32 cellular contexts compared by ENCODE assay signal in genomic region chr2:31141513-31141912, GRCh38. TPM values are rescaled to one million over a fixed set of nuclear protein-coding genes. Genes with fewer than 3 reads are reported as not detected.
"Had no signal": no experiment of that assay in that cellular context is flagged by ENCODE, and none has a peak within 500 bp of the region (broad histone marks: within the 10 kb centered on the region; RNA-seq: fewer than 3 reads in every experiment).

No MANE protein-coding gene starts in this region.

- DNase-seq: activated CD4-positive, alpha-beta T cell treated with anti-CD3 and anti-CD28 coated beads, Interleukin-2, amount 10 ng/mL, durations not matched to agents 24 days and 14 days; activated CD4-positive, alpha-beta T cell treated with anti-CD3 and anti-CD28 coated beads, Interleukin-2, amount 50 U/mL, for 4 hours; activated CD8-positive, alpha-beta T cell treated with anti-CD3 and anti-CD28 coated beads for 36 hours; activated gamma-delta T cell; activated naive CD4-positive, alpha-beta T cell treated with Interleukin-2 at 50 U/mL for 16 hours; activated naive CD8-positive, alpha-beta T cell treated with anti-CD3 and anti-CD28 coated beads, Interleukin-2, amount 10 ng/mL, durations not matched to agents 7 days and 5 days; activated T-cell treated with anti-CD3 and anti-CD28 coated beads, Interleukin-2, amount 50 U/mL, for 1 hour; brain microvascular endothelial cell; MM.1S; MV-4-11; NCI-H1092; NCI-H1417; NCI-H146; NCI-H2029; NCI-H2171; NCI-H510A; NCI-H526; NCI-H748 treated with DMSO at 0.1 percent for 48 hours; NK-92 treated with Interleukin-12 subunit alpha and Interleukin-12 subunit beta, amount 100 ng/mL, for 24 hours; PC-3; Peyer's patch; RPMI8226; SHP77 treated with DMSO at 0.1 percent for 48 hours; SK-N-SH had no signal

- H3K4me3 Mint-ChIP-seq: activated CD4-positive, alpha-beta T cell treated with anti-CD3 and anti-CD28 coated beads, Interleukin-2, amount 10 ng/mL, durations not matched to agents 24 days and 14 days; activated CD8-positive, alpha-beta T cell treated with anti-CD3 and anti-CD28 coated beads for 36 hours; activated naive CD4-positive, alpha-beta T cell treated with anti-CD3 and anti-CD28 coated beads, Interleukin-2, amount 50 U/mL, for 24 hours; activated naive CD8-positive, alpha-beta T cell treated with anti-CD3 and anti-CD28 coated beads, Interleukin-2, amount 10 ng/mL, durations not matched to agents 7 days and 5 days; central memory CD8-positive, alpha-beta T cell; T-helper 1 cell treated with Interleukin-12 subunit alpha and Interleukin-12 subunit beta and Interleukin-4 antibody, amounts not matched to agents 30 μg/mL and 1 μg/mL, for 36 hours; T-helper 2 cell treated with Interferon-gamma antibody and Interleukin-4, amounts not matched to agents 5 μg/mL and 100 μg/mL, for 36 hours had no signal

- H3K27me3 ChIP-seq: Peyer's patch had no signal

- H3K9me3 ChIP-seq: Peyer's patch, SK-N-SH had no signal

- H3K36me3 ChIP-seq: brain microvascular endothelial cell, Peyer's patch, SJSA1 had no signal

- H3K27ac Mint-ChIP-seq: activated CD4-positive, alpha-beta T cell treated with anti-CD3 and anti-CD28 coated beads, Interleukin-2, amount 10 ng/mL, durations not matched to agents 24 days and 14 days; activated CD8-positive, alpha-beta T cell treated with anti-CD3 and anti-CD28 coated beads for 36 hours; activated naive CD4-positive, alpha-beta T cell treated with anti-CD3 and anti-CD28 coated beads, Interleukin-2, amount 50 U/mL, for 24 hours; activated naive CD8-positive, alpha-beta T cell treated with anti-CD3 and anti-CD28 coated beads, Interleukin-2, amount 10 ng/mL, durations not matched to agents 7 days and 5 days; activated T-helper 2 cell treated with anti-CD3 and anti-CD28 coated beads, Interferon-gamma antibody, Interleukin-2, Interleukin-4, amounts not matched to agents 10 μg/mL and 5 μg/mL and 100 μg/mL, durations not matched to agents 14 hours and 24 hours and 36 hours; T-helper 1 cell treated with Interleukin-12 subunit alpha and Interleukin-12 subunit beta and Interleukin-4 antibody, amounts not matched to agents 30 μg/mL and 1 μg/mL, for 36 hours; T-helper 2 cell treated with Interferon-gamma antibody and Interleukin-4, amounts not matched to agents 5 μg/mL and 100 μg/mL, for 36 hours had no signal

- H3K36me3 Mint-ChIP-seq: activated naive CD4-positive, alpha-beta T cell treated with anti-CD3 and anti-CD28 coated beads, Interleukin-2, amount 50 U/mL, for 24 hours; activated naive CD8-positive, alpha-beta T cell treated with anti-CD3 and anti-CD28 coated beads, Interleukin-2, amount 10 ng/mL, durations not matched to agents 7 days and 5 days had no signal

- H3K4me2 ChIP-seq: KMS-11, SK-N-SH had no signal

- H3K27ac ChIP-seq: brain microvascular endothelial cell, KMS-11, Peyer's patch, SJSA1 had no signal

- H3K9ac ChIP-seq: KMS-11, SK-N-SH had no signal

- H3K9me2 ChIP-seq: SK-N-SH had no signal

- H3K4me3 ChIP-seq: Peyer's patch, SJSA1 had no signal

- H3K9me3 Mint-ChIP-seq: activated CD4-positive, alpha-beta T cell treated with anti-CD3 and anti-CD28 coated beads, Interleukin-2, amount 10 ng/mL, durations not matched to agents 24 days and 14 days; activated CD8-positive, alpha-beta T cell treated with anti-CD3 and anti-CD28 coated beads for 36 hours; activated naive CD4-positive, alpha-beta T cell treated with anti-CD3 and anti-CD28 coated beads, Interleukin-2, amount 50 U/mL, for 24 hours; activated naive CD8-positive, alpha-beta T cell treated with anti-CD3 and anti-CD28 coated beads, Interleukin-2, amount 10 ng/mL, durations not matched to agents 7 days and 5 days; activated T-helper 2 cell treated with anti-CD3 and anti-CD28 coated beads, Interferon-gamma antibody, Interleukin-2, Interleukin-4, amounts not matched to agents 10 μg/mL and 5 μg/mL and 100 μg/mL, durations not matched to agents 14 hours and 24 hours and 36 hours; central memory CD8-positive, alpha-beta T cell; T-helper 1 cell treated with Interleukin-12 subunit alpha and Interleukin-12 subunit beta and Interleukin-4 antibody, amounts not matched to agents 30 μg/mL and 1 μg/mL, for 36 hours; T-helper 2 cell treated with Interferon-gamma antibody and Interleukin-4, amounts not matched to agents 5 μg/mL and 100 μg/mL, for 36 hours had no signal

RNA-seq across cellular contexts. Expression of gene GALNT14, which starts 3.3 kb away (rescaled TPM):
- total RNA-seq: activated naive CD8-positive, alpha-beta T cell treated with anti-CD3 and anti-CD28 coated beads, Interleukin-2, amount 10 ng/mL, durations not matched to agents 7 days and 5 days; LHCN-M2 had no signal
